ENCODE assay signal across 24 cellular contexts in genomic region chr13:45267215-45267614, GRCh38.
DNase-seq lines count a peak whose midpoint lies in the region; ATAC-seq, FAIRE-seq and TF ChIP-seq lines count a peak whose summit lies in the region.
"Had no signal": no experiment of that assay in that cellular context is flagged by ENCODE, and none has a peak within 500 bp of the region (broad histone marks: within the 10 kb centered on the region; RNA-seq: fewer than 3 reads in every experiment).

No MANE protein-coding gene starts in this region.

- H3K27me3 ChIP-seq in Karpas-422 (ENCODE audit: low read length): no peaks in the 10 kb centered on the region
- H3K27me3 ChIP-seq in H1 (replicated peaks in 1 of 4; ENCODE audit: control insufficient read depth in 3 of 4, extremely low read depth in 1 of 4, insufficient read depth in 3 of 4, low read length in 3 of 4): no peaks in the 10 kb centered on the region
- H3K27me3 ChIP-seq in prostate gland (replicated peaks; ENCODE audit: insufficient read depth): no peaks in the 10 kb centered on the region
- H3K27me3 ChIP-seq: BLaER1 treated with 17β-estradiol and CSF1 and Interleukin-3, amounts not matched to agents 10 nM and 100 nM had no signal

- H3K4me1 ChIP-seq in Karpas-422 (ENCODE audit: low read length): no peaks in the 10 kb centered on the region
- peaks cover 0 to 5% (median 2%) of the 10 kb centered on the region in 4 experiments; a peak in 2 of 7 replicates for H3K4me1 ChIP-seq in H1 (replicated peaks in 1 of 4; ENCODE audit: control insufficient read depth in 3 of 4, insufficient read depth in 4 of 4, low read length in 3 of 4)
- no peaks in the 10 kb centered on the region for H3K4me1 ChIP-seq in prostate gland (replicated peaks)
- H3K4me1 ChIP-seq: A549; BLaER1 treated with 17β-estradiol and CSF1 and Interleukin-3, amounts not matched to agents 10 nM and 100 nM; Caco-2 had no signal

- H2BK15ac ChIP-seq in H1 (ENCODE audit: low read length): no peak overlapping the region

- no peak overlapping the region for H2AK5ac ChIP-seq in H1 (ENCODE audit: low read depth, low read length)

- H3K4ac ChIP-seq in H1 (replicated peaks; ENCODE audit: insufficient read length, low read depth, low read length): no peak overlapping the region

- no peak overlapping the region for H3K23ac ChIP-seq in H1 (ENCODE audit: insufficient read length)

- H4K5ac ChIP-seq in H1 (ENCODE audit: insufficient read length, low read depth, low read length): no peak overlapping the region

- H2BK5ac ChIP-seq in H1 (ENCODE audit: low read depth, low read length): no peak overlapping the region

- no peak overlapping the region for H2BK120ac ChIP-seq in H1 (replicated peaks; ENCODE audit: low read depth, low read length)

- H3K9ac ChIP-seq in Karpas-422 (ENCODE audit: low read length) (no peak overlapping the region), H1 (replicated peaks in 1 of 4; ENCODE audit: extremely low read depth in 1 of 4, low read depth in 3 of 4, low read length in 3 of 4) (no peak overlapping the region)
- H3K9ac ChIP-seq: BLaER1 treated with 17β-estradiol and CSF1 and Interleukin-3, amounts not matched to agents 10 nM and 100 nM had no signal

- H3K4me1 Mint-ChIP-seq in WTC11: peaks cover 21% of the 10 kb centered on the region
- H3K4me1 Mint-ChIP-seq: B cell had no signal

- peak; percentile 56 to 62 for ATAC-seq in activated CD4-positive, CD25-positive, alpha-beta regulatory T cell treated with anti-CD3 and anti-CD28 coated beads, Interleukin-2, amount 50 U/mL, for 24 hours
- no peak for ATAC-seq in WTC11
- ATAC-seq: A549; CD8-positive, alpha-beta T cell had no signal

- H3K9me3 ChIP-seq in Karpas-422 (ENCODE audit: low read length): no peaks in the 10 kb centered on the region
- H3K9me3 ChIP-seq in H1 (ENCODE audit: insufficient read depth in 2 of 2, low read depth in 1 of 2, low read length in 1 of 2): no peaks in the 10 kb centered on the region
- no peaks in the 10 kb centered on the region for H3K9me3 ChIP-seq in prostate gland
- H3K9me3 ChIP-seq: A549, Caco-2 had no signal

- H3K9me2 ChIP-seq in Karpas-422 (replicated peaks; ENCODE audit: insufficient read depth, low read length): no peaks in the 10 kb centered on the region

- POLR2A ChIA-PET in WTC11 (lab: Charles Lee): no interaction called here
- POLR2A ChIA-PET in H1 (lab: Charles Lee; ENCODE audit: partially characterized antibody): interaction anchor here (0.7 kb wide), 1 partner anchor 16 kb away, joined by 3 read pairs; no protein-coding TSS in a partner anchor

- no peak overlapping the region for H3K4me3 Mint-ChIP-seq in WTC11
- H3K4me3 Mint-ChIP-seq: B cell; CD4-positive, alpha-beta T cell; CD8-positive, alpha-beta T cell had no signal

- H3K18ac ChIP-seq in H1 (ENCODE audit: extremely low read depth, low read length): no peak overlapping the region

- H3K23me2 ChIP-seq in H1 (ENCODE audit: low read depth, low read length): no peaks in the 10 kb centered on the region

- H3K14ac ChIP-seq in H1 (ENCODE audit: insufficient read length): no peak overlapping the region

- H3K27me3 Mint-ChIP-seq in WTC11 (ENCODE audit: low read depth): no peaks in the 10 kb centered on the region
- H3K27me3 Mint-ChIP-seq: B cell; CD4-positive, alpha-beta T cell had no signal

- H3K27ac Mint-ChIP-seq in WTC11: peak overlapping the region; percentile 61
- H3K27ac Mint-ChIP-seq: B cell; CD4-positive, alpha-beta T cell; CD8-positive, alpha-beta T cell had no signal

- H4K8ac ChIP-seq in H1 (ENCODE audit: extremely low read depth, insufficient read depth, low read length): no peak overlapping the region

- WGBS in H1 (ENCODE audit: extremely low coverage in 1 of 2, insufficient coverage in 1 of 2, insufficient read length in 1 of 2, insufficient replicate concordance in 2 of 2, low coverage in 1 of 2, low lambda C conversion rate in 2 of 2, missing lambda C conversion rate in 1 of 2), 2 experiments: 91% methylated on average over 5 of the region's 5 CpGs; no CpG with 5 or more reads in 1 of the 2 experiments
- WGBS in prostate gland: 88% methylated on average over 5 of the region's 5 CpGs

- no peaks in the 10 kb centered on the region for H3K9me3 Mint-ChIP-seq in WTC11
- H3K9me3 Mint-ChIP-seq: CD4-positive, alpha-beta T cell; CD8-positive, alpha-beta T cell had no signal

- no peaks in the 10 kb centered on the region for H3K79me1 ChIP-seq in H1 (ENCODE audit: low read depth, low read length)

- TF ChIP-seq CTCF in WTC11 (IDR thresholded peaks at IDR 0.05): no peak
- TF ChIP-seq CTCF in H1 (IDR thresholded peaks at IDR 0.05; ENCODE audit: control extremely low read depth in 1 of 3, insufficient read depth in 1 of 3, low read depth in 1 of 3, low read length in 3 of 3): no peak
- TF ChIP-seq CTCF in prostate gland (IDR thresholded peaks at IDR 0.05): no peak
- no peak for TF ChIP-seq CTCF in coronary artery (IDR thresholded peaks at IDR 0.05)

- H4K20me1 ChIP-seq in Karpas-422 (ENCODE audit: insufficient read depth, low read depth, low read length) (no peaks in the 10 kb centered on the region), H1 (replicated peaks in 1 of 2; ENCODE audit: control insufficient read depth in 1 of 2, insufficient read depth in 2 of 2, low read length in 2 of 2) (no peaks in the 10 kb centered on the region)
- H4K20me1 ChIP-seq: BLaER1 treated with 17β-estradiol and CSF1 and Interleukin-3, amounts not matched to agents 10 nM and 100 nM had no signal

- no peak for TF ChIP-seq RAD21 in H1 (IDR thresholded peaks at IDR 0.05 in 1 of 2, conservative IDR thresholded peaks at IDR 0.05 in 1 of 2; ENCODE audit: low read depth in 2 of 2, low read length in 2 of 2)

- TF ChIP-seq POLR2A in H1 (IDR thresholded peaks at IDR 0.05; ENCODE audit: control extremely low read depth in 1 of 2, low read depth in 2 of 2, low read length in 2 of 2): no peak
- TF ChIP-seq POLR2A in prostate gland (IDR thresholded peaks at IDR 0.05): no peak

- H3K27ac ChIP-seq in Karpas-422 (ENCODE audit: low read length) (no peak overlapping the region), H1 (ENCODE audit: low read depth, low read length) (no peak overlapping the region), prostate gland (no peak overlapping the region), coronary artery (no peak overlapping the region)
- H3K27ac ChIP-seq: 22Rv1; A549; BLaER1 treated with 17β-estradiol and CSF1 and Interleukin-3, amounts not matched to agents 10 nM and 100 nM; C4-2B had no signal

- intact Hi-C loops in prostate gland (cut with DNase I): no loop called here

- H3K4me2 ChIP-seq in Karpas-422 (ENCODE audit: low read depth, low read length, poor library complexity, severe bottlenecking) (no peak overlapping the region), H1 (ENCODE audit: insufficient read depth in 1 of 2, low read depth in 2 of 2, low read length in 2 of 2) (no peak overlapping the region; a peak in 1 of 4 replicates)
- H3K4me2 ChIP-seq: A549; BLaER1 treated with 17β-estradiol and CSF1 and Interleukin-3, amounts not matched to agents 10 nM and 100 nM had no signal

- H3K36me3 ChIP-seq in Karpas-422 (ENCODE audit: insufficient read depth, low read length): 0 out of 2 replicates have a peak, but pooled peaks cover 4% of the 10 kb centered on the region
- H3K36me3 ChIP-seq in H1 (ENCODE audit: control insufficient read depth in 2 of 4, insufficient read depth in 4 of 4, low read length in 3 of 4): no peaks in the 10 kb centered on the region; a peak in 1 of 8 replicates
- no peaks in the 10 kb centered on the region for H3K36me3 ChIP-seq in prostate gland

- TF ChIP-seq EP300 in H1 (IDR thresholded peaks at IDR 0.05; ENCODE audit: borderline replicate concordance in 1 of 2, low read depth in 2 of 2, low read length in 2 of 2): no peak

- no peak overlapping the region for H2BK12ac ChIP-seq in H1 (ENCODE audit: low read depth, low read length)

- no peak for DNase-seq in activated CD4-positive, CD25-positive, alpha-beta regulatory T cell (lab: John Stamatoyannopoulos, UW)
- DNase-seq in Karpas-422: peak; percentile 34
- DNase-seq in WTC11 (ENCODE audit: low spot score): no peak
- DNase-seq in H1 (ENCODE audit: low read depth in 1 of 2, low spot score in 2 of 2): no peak
- DNase-seq in activated CD4-positive, alpha-beta T cell treated with anti-CD3 and anti-CD28 coated beads for 4 hours: no peak
- DNase-seq in prostate gland (ENCODE audit: low spot score): no peak
- DNase-seq in coronary artery (ENCODE audit: low spot score): no peak
- DNase-seq: AML-193; Caco-2; Calu3; CD4-positive, alpha-beta T cell; CD8-positive, alpha-beta T cell; DND-41; EL; GF-D8 had no signal

- H2AFZ ChIP-seq in Karpas-422 (ENCODE audit: low read length) (no peak overlapping the region), H1 (ENCODE audit: low read length) (no peak overlapping the region)

- CTCF ChIA-PET in WTC11 (lab: Charles Lee): interaction anchor here (0.6 kb wide), 1 partner anchor 50 kb away, joined by 3 read pairs; no protein-coding TSS in a partner anchor
- CTCF ChIA-PET in H1 (lab: Charles Lee; ENCODE audit: partially characterized antibody): interaction anchor here (0.6 to 6.1 kb wide), 2 partner anchors 146 to 219 kb away, joined by 3 to 27 read pairs; no protein-coding TSS in a partner anchor

- H3K4me3 ChIP-seq in Karpas-422 (ENCODE audit: low read length) (no peak overlapping the region), H1 (ENCODE audit: extremely low read depth in 1 of 4, insufficient read depth in 2 of 4, low read depth in 3 of 4, low read length in 4 of 4) (no peak overlapping the region), prostate gland (no peak overlapping the region), coronary artery (no peak overlapping the region)
- H3K4me3 ChIP-seq: A549; BLaER1 treated with 17β-estradiol and CSF1 and Interleukin-3, amounts not matched to agents 10 nM and 100 nM had no signal

- no peak overlapping the region for H3K56ac ChIP-seq in H1 (replicated peaks; ENCODE audit: insufficient read length, low read depth, low read length)

- H3K79me2 ChIP-seq in Karpas-422 (ENCODE audit: low read length): peaks cover 6% of the 10 kb centered on the region
- H3K79me2 ChIP-seq in H1 (ENCODE audit: control insufficient read depth in 1 of 2, insufficient read depth in 2 of 2, low read length in 2 of 2): no peaks in the 10 kb centered on the region

- no peak overlapping the region for H2BK20ac ChIP-seq in H1 (ENCODE audit: low read length)

- H3K36me3 Mint-ChIP-seq in WTC11: peaks cover 3% of the 10 kb centered on the region; the same call in 1 of the 2 replicates

- peak; percentile 39 for FAIRE-seq in H1 (lab: Jason Lieb, UNC)
- FAIRE-seq: A549, D721Med, GM12891, GM19239 had no signal

- no peak overlapping the region for H4K91ac ChIP-seq in H1 (replicated peaks; ENCODE audit: insufficient read length, low read length)

TF ChIP-seq in WTC11, 78 proteins besides CTCF, POLR2A, EP300 and RAD21 (continues in another document):
- no peak for TF ChIP-seq MYBL2 (CRISPR knock-in tag; IDR thresholded peaks at IDR 0.05)
- TF ChIP-seq ESRRA (CRISPR knock-in tag; IDR thresholded peaks at IDR 0.05; ENCODE audit: borderline replicate concordance): no peak

TF ChIP-seq in H1, 55 proteins besides CTCF, POLR2A, EP300 and RAD21 (continues in another document):
- no peak for TF ChIP-seq POLR2AphosphoS5 (IDR thresholded peaks at IDR 0.05; ENCODE audit: low read depth, low read length)
- no peak for TF ChIP-seq CHD2 (IDR thresholded peaks at IDR 0.05; ENCODE audit: low read length)
- TF ChIP-seq GABPA (IDR thresholded peaks at IDR 0.05; ENCODE audit: borderline replicate concordance, insufficient read depth, low read length): no peak
- TF ChIP-seq POU5F1 (IDR thresholded peaks at IDR 0.05; ENCODE audit: low read depth, low read length): no peak
